In the genomic region with DNA sequence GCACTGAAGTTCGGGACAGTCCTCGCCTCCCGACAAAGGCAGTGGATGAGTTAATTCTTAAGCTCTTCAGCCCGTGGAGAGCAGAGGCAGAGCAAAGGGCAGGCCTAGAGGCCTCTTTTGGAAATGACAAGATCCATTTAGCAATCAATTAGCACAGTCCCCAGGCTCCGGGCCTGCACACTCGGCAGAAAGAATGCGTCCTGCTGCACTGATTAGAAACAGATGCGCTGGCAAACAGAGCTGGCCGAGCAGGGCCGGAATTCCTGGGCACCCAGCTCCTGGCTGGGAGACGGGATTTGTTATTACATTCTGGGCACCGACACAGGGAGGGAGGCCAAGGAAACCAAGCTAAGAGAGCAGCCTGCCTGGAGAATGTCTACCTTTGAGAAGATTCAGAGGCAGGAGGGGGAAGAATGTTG, we compare ENCODE assay signal across 10 cellular contexts.
A peak's percentile ranks its signal among the peaks of the same experiment; 100 is the strongest.
DNase-seq lines count a peak whose midpoint lies in the region.
"Had no signal": no experiment of that assay in that cellular context is flagged by ENCODE, and none has a peak within 500 bp of the region (broad histone marks: within the 10 kb centered on the region; RNA-seq: fewer than 3 reads in every experiment).

No MANE protein-coding gene starts in this region.

- POLR2A ChIA-PET in CD4-positive, alpha-beta memory T cell (lab: Charles Lee; ENCODE audit: partially characterized antibody): no interaction called here

- CTCF ChIA-PET in CD4-positive, alpha-beta memory T cell (lab: Charles Lee; ENCODE audit: partially characterized antibody): no interaction called here

- H3K36me3 Mint-ChIP-seq in CD4-positive, alpha-beta memory T cell: no peaks in the 10 kb centered on the region

- H3K27me3 Mint-ChIP-seq in CD4-positive, alpha-beta memory T cell: peaks cover 6% of the 10 kb centered on the region in 2 donors
- H3K27me3 Mint-ChIP-seq: stimulated activated naive CD8-positive, alpha-beta T cell treated with anti-CD3 and anti-CD28 coated beads, Interleukin-15, amount 100 ng/mL, for 72 hours had no signal

- H3K27ac Mint-ChIP-seq in CD4-positive, alpha-beta memory T cell: no peak overlapping the region
- H3K27ac Mint-ChIP-seq: activated CD4-positive, alpha-beta T cell treated with anti-CD3 and anti-CD28 coated beads for 36 hours; stimulated activated naive CD8-positive, alpha-beta T cell treated with anti-CD3 and anti-CD28 coated beads, Interleukin-15, amount 100 ng/mL, for 72 hours had no signal

- DNase-seq in H4 (ENCODE audit: low spot score) (peak; percentile 86), cerebellar cortex (ENCODE audit: low spot score) (peak; percentile 97), islet precursor cell (peak; percentile 100), OCI-M1 (lab: John Stamatoyannopoulos, UW) (no peak)
- DNase-seq in central memory CD4-positive, alpha-beta T cell: no peak
- no peak for DNase-seq in CD4-positive, alpha-beta memory T cell
- DNase-seq in activated T-cell treated with anti-CD3 and anti-CD28 coated beads, Interleukin-2, amount 50 U/mL, for 1 hour: no peak
- DNase-seq: activated CD4-positive, alpha-beta T cell treated with anti-CD3 and anti-CD28 coated beads for 36 hours; stimulated activated naive CD8-positive, alpha-beta T cell treated with anti-CD3 and anti-CD28 coated beads, Interleukin-15, amount 100 ng/mL, for 72 hours had no signal

- H3K4me1 ChIP-seq in skeletal muscle satellite cell (ENCODE audit: control insufficient read depth, insufficient read depth, low read length): peaks cover 33% of the 10 kb centered on the region
- no peaks in the 10 kb centered on the region for H3K4me1 ChIP-seq in CD4-positive, alpha-beta memory T cell (ENCODE audit: insufficient read depth, low read length)

- H3K27me3 ChIP-seq in skeletal muscle satellite cell (ENCODE audit: control insufficient read depth, insufficient read depth, low read length): no peaks in the 10 kb centered on the region
- H3K27me3 ChIP-seq in CD4-positive, alpha-beta memory T cell (ENCODE audit: insufficient read depth, low read length): no peaks in the 10 kb centered on the region

- H3K9ac ChIP-seq in skeletal muscle satellite cell (ENCODE audit: low read depth, low read length): peak overlapping the region; percentile 49

- intact Hi-C loops in CD4-positive, alpha-beta memory T cell (cut with micrococcal nuclease): no loop called here

- no peaks in the 10 kb centered on the region for H3K36me3 ChIP-seq in skeletal muscle satellite cell (ENCODE audit: insufficient read depth, low read length)
- H3K36me3 ChIP-seq in CD4-positive, alpha-beta memory T cell (ENCODE audit: insufficient read depth, low read length): no peaks in the 10 kb centered on the region

- H3K9me3 Mint-ChIP-seq in CD4-positive, alpha-beta memory T cell: no peaks in the 10 kb centered on the region
- H3K9me3 Mint-ChIP-seq: stimulated activated naive CD8-positive, alpha-beta T cell treated with anti-CD3 and anti-CD28 coated beads, Interleukin-15, amount 100 ng/mL, for 72 hours had no signal

- H3K4me3 ChIP-seq in skeletal muscle satellite cell (ENCODE audit: low read length): no peak overlapping the region
- no peak overlapping the region for H3K4me3 ChIP-seq in CD4-positive, alpha-beta memory T cell (ENCODE audit: low read length in 2 of 2)

- H3K4me2 ChIP-seq in skeletal muscle satellite cell (ENCODE audit: low read length): peak overlapping the region; percentile 40

- no peaks in the 10 kb centered on the region for H3K4me1 Mint-ChIP-seq in CD4-positive, alpha-beta memory T cell
- H3K4me1 Mint-ChIP-seq: activated CD4-positive, alpha-beta T cell treated with anti-CD3 and anti-CD28 coated beads for 36 hours; stimulated activated naive CD8-positive, alpha-beta T cell treated with anti-CD3 and anti-CD28 coated beads, Interleukin-15, amount 100 ng/mL, for 72 hours had no signal

- no peak overlapping the region for H3K27ac ChIP-seq in CD4-positive, alpha-beta memory T cell (ENCODE audit: low read depth, low read length)

- no peak overlapping the region for H3K4me3 Mint-ChIP-seq in CD4-positive, alpha-beta memory T cell
- H3K4me3 Mint-ChIP-seq: activated CD4-positive, alpha-beta T cell treated with anti-CD3 and anti-CD28 coated beads for 36 hours; stimulated activated naive CD8-positive, alpha-beta T cell treated with anti-CD3 and anti-CD28 coated beads, Interleukin-15, amount 100 ng/mL, for 72 hours had no signal

- H3K9me3 ChIP-seq in skeletal muscle satellite cell (replicated peaks; ENCODE audit: low read length): no peaks in the 10 kb centered on the region
- H3K9me3 ChIP-seq in CD4-positive, alpha-beta memory T cell (ENCODE audit: control insufficient read depth in 1 of 2, low read length in 2 of 2): no peaks in the 10 kb centered on the region

Comparison
In these comparisons a context has a peak if more than half of its experiments do, and no peak if none do; other contexts are left out.
1. DNase-seq: peak in H4 (single experiment), cerebellar cortex (single experiment) and islet precursor cell (single experiment); none in central memory CD4-positive, alpha-beta T cell (single experiment), OCI-M1 (single experiment), CD4-positive, alpha-beta memory T cell (0 of 5) and activated T-cell treated with anti-CD3 and anti-CD28 coated beads, Interleukin-2, amount 50 U/mL, for 1 hour (single experiment).